8 cellular contexts compared by ENCODE assay signal in the genomic region with DNA sequence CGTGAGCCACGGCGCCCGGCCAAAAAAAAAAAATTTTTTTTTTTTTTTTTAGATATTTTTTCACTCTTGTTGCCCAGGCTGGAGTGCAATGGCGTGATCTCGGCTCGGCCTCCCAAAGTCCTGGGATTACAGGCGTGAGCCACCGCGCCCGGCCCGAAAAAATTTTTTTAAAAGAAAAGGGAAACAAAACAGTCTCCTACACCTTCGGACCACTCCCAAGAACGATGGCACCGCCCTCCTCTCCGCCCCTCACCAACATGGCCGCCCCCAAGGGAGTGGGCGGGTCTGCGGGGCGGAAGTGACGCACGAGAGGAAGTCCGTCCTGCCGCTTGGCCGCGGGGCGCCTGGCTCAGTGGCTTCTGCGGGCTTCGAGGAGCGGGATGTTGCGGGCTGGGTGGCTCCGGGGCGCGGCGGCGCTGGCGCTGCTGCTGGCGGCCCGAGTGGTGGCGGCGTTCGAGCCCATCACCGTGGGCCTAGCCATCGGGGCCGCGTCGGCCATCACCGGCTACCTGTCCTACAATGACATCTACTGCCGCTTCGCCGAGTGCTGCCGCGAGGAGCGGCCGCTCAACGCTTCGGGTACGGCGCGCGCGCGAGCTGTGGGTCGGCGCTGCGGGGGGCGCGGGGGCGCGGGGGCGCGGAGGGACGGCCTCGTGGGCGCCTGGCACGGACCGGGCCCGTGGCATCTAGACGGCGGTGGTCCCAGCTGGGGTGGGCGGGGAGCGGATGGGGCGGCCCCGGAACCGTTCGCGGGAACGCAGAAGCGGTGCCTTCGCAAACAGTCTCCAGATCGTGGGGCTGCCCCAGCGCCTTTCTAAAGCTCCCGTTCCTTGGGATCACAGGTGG. TPM values are rescaled to one million over a fixed set of nuclear protein-coding genes. Genes with fewer than 3 reads are reported as not detected.
A peak's percentile ranks its signal among the peaks of the same experiment; 100 is the strongest.
DNase-seq lines count a peak whose midpoint lies in the region; ATAC-seq and TF ChIP-seq lines count a peak whose summit lies in the region.

A gene with protein sequence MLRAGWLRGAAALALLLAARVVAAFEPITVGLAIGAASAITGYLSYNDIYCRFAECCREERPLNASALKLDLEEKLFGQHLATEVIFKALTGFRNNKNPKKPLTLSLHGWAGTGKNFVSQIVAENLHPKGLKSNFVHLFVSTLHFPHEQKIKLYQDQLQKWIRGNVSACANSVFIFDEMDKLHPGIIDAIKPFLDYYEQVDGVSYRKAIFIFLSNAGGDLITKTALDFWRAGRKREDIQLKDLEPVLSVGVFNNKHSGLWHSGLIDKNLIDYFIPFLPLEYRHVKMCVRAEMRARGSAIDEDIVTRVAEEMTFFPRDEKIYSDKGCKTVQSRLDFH (plus strand): TSS at position 352 of the 846 bp plus-strand sequence. CDS start 29 bp downstream, at position 381.

- H3K36me3 ChIP-seq in KMS-11 (ENCODE audit: insufficient read depth) (no peaks in the 10 kb centered on the region), Peyer's patch (peaks cover 0 to 11% (median 0%) of the 10 kb centered on the region in 3 donors), esophagus muscularis mucosa (peaks cover 9 to 28% (median 19%) of the 10 kb centered on the region in 4 donors), muscle layer of duodenum (ENCODE audit: control insufficient read depth in 1 of 2, insufficient read depth in 2 of 2, low read length in 2 of 2) (peaks cover 0 to 13% of the 10 kb centered on the region in 2 donors)

- H3K27me3 ChIP-seq in KMS-11 (ENCODE audit: insufficient read depth, low read depth) (no peaks in the 10 kb centered on the region), Peyer's patch (no peaks in the 10 kb centered on the region), esophagus muscularis mucosa (no peaks in the 10 kb centered on the region), muscle layer of duodenum (ENCODE audit: low read depth, low read length) (no peaks in the 10 kb centered on the region)

- TF ChIP-seq POLR2A in Peyer's patch (IDR thresholded peaks at IDR 0.05) (peak; percentile 83 to 86), esophagus muscularis mucosa (IDR thresholded peaks at IDR 0.05; ENCODE audit: low read depth) (peak; percentile 73)

- H3K27ac ChIP-seq in KMS-11 (peak within 1 kb of the TSS; percentile 29; the same call in 1 of the 2 replicates), Peyer's patch (peak within 1 kb of the TSS; percentile 82 to 95 (median 90)), esophagus muscularis mucosa (replicated peaks in 1 of 4) (peak within 1 kb of the TSS; percentile 85 to 94 (median 89)), muscle layer of duodenum (ENCODE audit: low read length) (peak within 1 kb of the TSS; percentile 56)

- H2AFZ ChIP-seq in KMS-11 (ENCODE audit: low read depth), result peak within 1 kb of the TSS; percentile 79

- WGBS in esophagus muscularis mucosa, result under 1% methylated on average over 30 of the region's 93 CpGs

- H3K4me1 ChIP-seq in KMS-11 (ENCODE audit: low read depth, poor library complexity, severe bottlenecking), result peaks cover 7% of the 10 kb centered on the region
- H3K4me1 ChIP-seq in Peyer's patch, result peaks cover 0 to 9% (median 3%) of the 10 kb centered on the region in 4 donors
- peaks cover 10 to 31% (median 20%) of the 10 kb centered on the region in 4 donors for H3K4me1 ChIP-seq in esophagus muscularis mucosa
- peaks cover 4 to 9% of the 10 kb centered on the region in 2 donors for H3K4me1 ChIP-seq in muscle layer of duodenum (ENCODE audit: control insufficient read depth in 1 of 2, insufficient read depth in 2 of 2, low read length in 2 of 2)

- H4K20me1 ChIP-seq in KMS-11 (ENCODE audit: insufficient read depth), result no peaks in the 10 kb centered on the region

- peak within 1 kb of the TSS; percentile 68 for H3K4me2 ChIP-seq in KMS-11

- H3K4me3 ChIP-seq in KMS-11 (IDR thresholded peaks at IDR 0.05; ENCODE audit: insufficient read depth, low read depth, low read length) (no peak within 1 kb of the TSS), Peyer's patch (peak within 1 kb of the TSS; percentile 85 to 100 (median 94)), esophagus muscularis mucosa (peak within 1 kb of the TSS; percentile 78 to 95 (median 85)), muscle layer of duodenum (ENCODE audit: low read depth in 1 of 2, low read length in 2 of 2) (peak within 1 kb of the TSS; percentile 80 to 83)

- H3K79me2 ChIP-seq in KMS-11 (ENCODE audit: insufficient read depth, low read depth), result no peaks in the 10 kb centered on the region

- ATAC-seq in GM21737 (IDR thresholded peaks at IDR 0.05; ENCODE audit: unreplicated experiment), result peak; percentile 91

- TF ChIP-seq CTCF in KMS-11 (conservative IDR thresholded peaks at IDR 0.05; ENCODE audit: low read depth, low read length) (no peak), Peyer's patch (IDR thresholded peaks at IDR 0.05) (no peak), esophagus muscularis mucosa (IDR thresholded peaks at IDR 0.05) (peak in 1 of 3 experiments; percentile 15)

- intact Hi-C loops in esophagus muscularis mucosa (cut with DNase I), result no loop called here

- H3K9me3 ChIP-seq in Peyer's patch (no peaks in the 10 kb centered on the region), esophagus muscularis mucosa (no peaks in the 10 kb centered on the region), muscle layer of duodenum (ENCODE audit: control insufficient read depth in 1 of 2, low read length in 2 of 2) (no peaks in the 10 kb centered on the region)

- H3K9ac ChIP-seq in KMS-11, result peak within 1 kb of the TSS; percentile 45

- peak; percentile 96 for DNase-seq in DMS53 (lab: John Stamatoyannopoulos, UW)
- DNase-seq in Peyer's patch, result peak; percentile 94 to 97 (median 96)
- DNase-seq in activated T-cell treated with anti-CD3 and anti-CD28 coated beads, Interleukin-2, amount 50 U/mL, for 48 hours, result peak; percentile 97 to 98
- DNase-seq in esophagus muscularis mucosa (ENCODE audit: extremely low spot score), result peak; percentile 97
- DNase-seq in stimulated activated CD8-positive, alpha-beta memory T cell treated with anti-CD3 and anti-CD28 coated beads, Interleukin-7, amount 100 ng/mL, for 24 hours (ENCODE audit: low read depth), result peak; percentile 87

- no peak for TF ChIP-seq EP300 in esophagus muscularis mucosa (IDR thresholded peaks at IDR 0.05)

RNA-seq across cellular contexts. Expression of the gene that starts here (rescaled TPM):
- total RNA-seq in Peyer's patch, result 10 to 100 TPM; 19.8 to 54.7 (median 44.5) TPM
- 10 to 100 TPM; 24.5 to 29.0 (median 26.0) TPM for total RNA-seq in esophagus muscularis mucosa

Comparison
In these comparisons a context has a peak if more than half of its experiments do, and no peak if none do; other contexts are left out.
1. H3K27ac ChIP-seq: peak in every context shown above with its lines; median percentile 90 in Peyer's patch; 89 in esophagus muscularis mucosa; 56 in muscle layer of duodenum; 29 in KMS-11.